Comparison of ENCODE assay signal across 19 cellular contexts in the genomic region with DNA sequence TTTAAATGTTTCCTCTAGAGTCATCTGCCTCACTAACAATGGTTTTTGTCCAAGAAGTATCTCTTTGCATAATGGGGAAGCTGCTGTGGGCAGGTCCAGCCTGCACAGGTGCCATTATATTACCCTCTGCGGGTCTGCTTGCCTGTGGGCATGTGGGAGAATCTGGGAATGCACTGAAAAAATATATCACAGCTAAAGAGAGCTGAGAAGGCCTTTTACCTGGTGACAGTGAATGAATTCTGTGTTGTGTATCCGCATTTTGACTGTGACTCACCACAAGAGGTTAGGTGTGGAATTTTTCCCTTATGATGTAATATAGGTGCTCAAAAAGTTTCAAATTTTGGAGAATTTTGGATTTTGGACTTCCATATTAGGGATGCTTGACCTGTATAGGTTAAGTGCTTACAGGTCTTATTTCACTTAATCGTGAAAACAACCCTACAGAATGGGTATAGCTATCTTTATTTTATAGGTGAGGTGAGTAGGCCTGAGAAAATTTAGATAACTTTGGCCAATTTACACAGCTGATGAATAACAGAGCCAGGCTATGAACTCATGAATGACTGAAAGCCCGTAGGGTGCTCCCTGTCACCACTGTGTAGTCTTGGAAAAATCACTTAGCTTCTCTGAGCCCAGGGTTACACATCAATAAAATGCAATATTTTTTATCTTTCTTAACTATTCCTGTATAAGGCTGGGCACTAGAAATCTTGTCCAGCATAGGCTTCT.
DNase-seq lines count a peak whose midpoint lies in the region; ATAC-seq, FAIRE-seq and TF ChIP-seq lines count a peak whose summit lies in the region.
"Had no signal": no experiment of that assay in that cellular context is flagged by ENCODE, and none has a peak within 500 bp of the region (broad histone marks: within the 10 kb centered on the region; RNA-seq: fewer than 3 reads in every experiment).

No MANE protein-coding gene starts in this region.

- H3K9ac ChIP-seq in mammary epithelial cell (ENCODE audit: insufficient read depth, low read length): no peak overlapping the region

- H2AFZ ChIP-seq in mammary epithelial cell (ENCODE audit: low read depth, low read length) (no peak overlapping the region), PC-9 (no peak overlapping the region)

- H3K27me3 ChIP-seq in mammary epithelial cell (ENCODE audit: insufficient read depth, low read length): no peaks in the 10 kb centered on the region
- no peaks in the 10 kb centered on the region for H3K27me3 ChIP-seq in breast epithelium
- H3K27me3 ChIP-seq in PC-9 (ENCODE audit: insufficient read depth, low read depth): no peaks in the 10 kb centered on the region

- POLR2A ChIA-PET in PC-9 (lab: Charles Lee; ENCODE audit: unreplicated experiment): no interaction called here

- dilution Hi-C loops in mammary epithelial cell (cut with HindIII; ENCODE audit: low sequenced_read_pairs): no loop called here

- WGBS in mammary epithelial cell (ENCODE audit: low coverage, missing lambda C conversion rate): 50% methylated on average over 4 of the region's 4 CpGs

- no peaks in the 10 kb centered on the region for H3K9me2 ChIP-seq in PC-9 (ENCODE audit: insufficient read depth)

- H4K20me1 ChIP-seq in mammary epithelial cell (ENCODE audit: insufficient read depth, low read length): no peaks in the 10 kb centered on the region
- H4K20me1 ChIP-seq in PC-9 (ENCODE audit: insufficient read depth): no peaks in the 10 kb centered on the region

- CTCF ChIA-PET in mammary epithelial cell (lab: Charles Lee; ENCODE audit: low non-redundant PET): no interaction called here
- CTCF ChIA-PET in PC-9 (lab: Charles Lee): no interaction called here

- no peak overlapping the region for H3K4me3 ChIP-seq in mammary epithelial cell (replicated peaks in 1 of 3; ENCODE audit: insufficient read depth in 1 of 3, low read depth in 2 of 3, low read length in 3 of 3)
- H3K4me3 ChIP-seq in breast epithelium: no peak overlapping the region
- no peak overlapping the region for H3K4me3 ChIP-seq in PC-9

- H3K36me3 ChIP-seq in mammary epithelial cell (ENCODE audit: insufficient read depth, low read length): no peaks in the 10 kb centered on the region
- no peaks in the 10 kb centered on the region for H3K36me3 ChIP-seq in breast epithelium
- H3K36me3 ChIP-seq in PC-9 (ENCODE audit: low read depth): no peaks in the 10 kb centered on the region

- BruUV-seq in mammary epithelial cell (replicated peaks; lab: Mats Ljungman, UMichigan) (no TSS peak), PC-9 (replicated peaks; lab: Mats Ljungman, UMichigan) (no TSS peak)

- no peak for ATAC-seq in HG02642 (IDR thresholded peaks at IDR 0.05; ENCODE audit: poor library complexity, unreplicated experiment)
- ATAC-seq in stimulated activated naive CD8-positive, alpha-beta T cell treated with anti-CD3 and anti-CD28 coated beads, Interleukin-15, Interleukin-2, amounts not matched to agents 100 U/mL and 50 U/mL, for 24 hours: no peak

- intact Hi-C loops in mammary epithelial cell (cut with micrococcal nuclease): loop anchor here (5.0 kb wide), 1 partner anchor 456 kb away; no protein-coding TSS in a partner anchor
- intact Hi-C loops in breast epithelium (cut with DNase I; ENCODE audit: low total_unique reads): no loop called here
- intact Hi-C loops in PC-9 (cut with micrococcal nuclease; ENCODE audit: unreplicated experiment): no loop called here

- no peaks in the 10 kb centered on the region for H3K79me2 ChIP-seq in mammary epithelial cell (ENCODE audit: insufficient read depth, low read length)
- no peaks in the 10 kb centered on the region for H3K79me2 ChIP-seq in PC-9 (ENCODE audit: low read depth)

- TF ChIP-seq CTCF in mammary epithelial cell (conservative IDR thresholded peaks at IDR 0.05 in 1 of 2, IDR thresholded peaks at IDR 0.05 in 1 of 2; ENCODE audit: extremely low read depth in 1 of 2, insufficient read depth in 1 of 2, low read depth in 1 of 2, low read length in 2 of 2): no peak
- TF ChIP-seq CTCF in breast epithelium (IDR thresholded peaks at IDR 0.05): no peak
- no peak for TF ChIP-seq CTCF in PC-9 (conservative IDR thresholded peaks at IDR 0.05)

- no peak for FAIRE-seq in urothelium cell line (lab: Jason Lieb, UNC)
- FAIRE-seq: G401.6, GM12892, H1 had no signal

- no peak for TF ChIP-seq POLR2A in breast epithelium (IDR thresholded peaks at IDR 0.05)

- H3K9me3 ChIP-seq in mammary epithelial cell (replicated peaks; ENCODE audit: insufficient read depth, low read length) (no peaks in the 10 kb centered on the region), breast epithelium (no peaks in the 10 kb centered on the region), PC-9 (ENCODE audit: insufficient read depth, low read depth) (no peaks in the 10 kb centered on the region)

- H3K4me1 ChIP-seq in mammary epithelial cell (ENCODE audit: insufficient read depth, low read length) (no peaks in the 10 kb centered on the region), breast epithelium (no peaks in the 10 kb centered on the region), PC-9 (replicated peaks; ENCODE audit: insufficient read depth) (no peaks in the 10 kb centered on the region)

- DNase-seq in mammary epithelial cell (peak; percentile 1), breast epithelium (ENCODE audit: low spot score in 2 of 2) (no peak), PC-9 (peak; percentile 1 to 36), islet precursor cell (peak; percentile 75), urothelium cell line (ENCODE audit: low spot score) (peak; percentile 24), SKM-1 treated with dmso at 0.1 percent for 144 hours (lab: John Stamatoyannopoulos, UW; ENCODE audit: unreplicated experiment) (no peak)
- no peak for DNase-seq in stimulated activated naive CD8-positive, alpha-beta T cell treated with anti-CD3 and anti-CD28 coated beads, Interleukin-15, Interleukin-2, amounts not matched to agents 100 U/mL and 50 U/mL, for 24 hours
- DNase-seq: C1 segment of cervical spinal cord; Calu3; CD4-positive, alpha-beta memory T cell; COR-L47; DND-41; H7; HCEC 1CT had no signal

- no peaks in the 10 kb centered on the region for H3F3A ChIP-seq in PC-9 (ENCODE audit: insufficient read depth, low read depth)

- no peak overlapping the region for H3K27ac ChIP-seq in mammary epithelial cell (ENCODE audit: insufficient read depth, low read depth, low read length)
- H3K27ac ChIP-seq in breast epithelium: no peak overlapping the region
- no peak overlapping the region for H3K27ac ChIP-seq in PC-9
- H3K27ac ChIP-seq: 22Rv1 had no signal

- H3K4me2 ChIP-seq in mammary epithelial cell (ENCODE audit: insufficient read depth, low read depth, low read length) (no peak overlapping the region), PC-9 (no peak overlapping the region)

- in situ Hi-C loops in mammary epithelial cell (cut with MboI; ENCODE audit: low sequenced_read_pairs in 2 of 2): no loop called here

Comparison
In these comparisons a context has a peak if more than half of its experiments do, and no peak if none do; other contexts are left out.
1. DNase-seq: peak in mammary epithelial cell (single experiment), PC-9 (2 of 2), islet precursor cell (single experiment) and urothelium cell line (single experiment); none in breast epithelium (0 of 2), SKM-1 treated with dmso at 0.1 percent for 144 hours (single experiment) and stimulated activated naive CD8-positive, alpha-beta T cell treated with anti-CD3 and anti-CD28 coated beads, Interleukin-15, Interleukin-2, amounts not matched to agents 100 U/mL and 50 U/mL, for 24 hours (single experiment).